1 cellular context compared by ENCODE assay signal in genomic region chr19:14496029-14496848, GRCh38.
TF ChIP-seq lines count a peak whose summit lies in the region.

Gene GIPC1 (minus strand): TSS chr19:14496127. CDS start chr19:14482976, 13,151 bp downstream.

TF ChIP-seq in WTC11, 78 proteins besides CTCF, POLR2A, EP300 and RAD21 (continued from another document):
- TF ChIP-seq PREB (CRISPR knock-in tag; IDR thresholded peaks at IDR 0.05; ENCODE audit: borderline replicate concordance) (no peak), ZBTB21 (CRISPR knock-in tag; IDR thresholded peaks at IDR 0.05; ENCODE audit: borderline replicate concordance) (no peak), NFYB (CRISPR knock-in tag; conservative IDR thresholded peaks at IDR 0.05; ENCODE audit: low read depth) (peak; percentile 92), TEAD1 (CRISPR knock-in tag; IDR thresholded peaks at IDR 0.05) (peak; percentile 89; the same call in 1 of the 2 replicates), ESRRA (CRISPR knock-in tag; IDR thresholded peaks at IDR 0.05; ENCODE audit: borderline replicate concordance) (no peak), E2F5 (CRISPR knock-in tag; IDR thresholded peaks at IDR 0.05) (peak; percentile 39; the same call in 1 of the 2 replicates), ZMAT4 (CRISPR knock-in tag; IDR thresholded peaks at IDR 0.05) (no peak), ZSCAN18 (CRISPR knock-in tag; IDR thresholded peaks at IDR 0.05) (no peak)
- TF ChIP-seq, protein P1, sequence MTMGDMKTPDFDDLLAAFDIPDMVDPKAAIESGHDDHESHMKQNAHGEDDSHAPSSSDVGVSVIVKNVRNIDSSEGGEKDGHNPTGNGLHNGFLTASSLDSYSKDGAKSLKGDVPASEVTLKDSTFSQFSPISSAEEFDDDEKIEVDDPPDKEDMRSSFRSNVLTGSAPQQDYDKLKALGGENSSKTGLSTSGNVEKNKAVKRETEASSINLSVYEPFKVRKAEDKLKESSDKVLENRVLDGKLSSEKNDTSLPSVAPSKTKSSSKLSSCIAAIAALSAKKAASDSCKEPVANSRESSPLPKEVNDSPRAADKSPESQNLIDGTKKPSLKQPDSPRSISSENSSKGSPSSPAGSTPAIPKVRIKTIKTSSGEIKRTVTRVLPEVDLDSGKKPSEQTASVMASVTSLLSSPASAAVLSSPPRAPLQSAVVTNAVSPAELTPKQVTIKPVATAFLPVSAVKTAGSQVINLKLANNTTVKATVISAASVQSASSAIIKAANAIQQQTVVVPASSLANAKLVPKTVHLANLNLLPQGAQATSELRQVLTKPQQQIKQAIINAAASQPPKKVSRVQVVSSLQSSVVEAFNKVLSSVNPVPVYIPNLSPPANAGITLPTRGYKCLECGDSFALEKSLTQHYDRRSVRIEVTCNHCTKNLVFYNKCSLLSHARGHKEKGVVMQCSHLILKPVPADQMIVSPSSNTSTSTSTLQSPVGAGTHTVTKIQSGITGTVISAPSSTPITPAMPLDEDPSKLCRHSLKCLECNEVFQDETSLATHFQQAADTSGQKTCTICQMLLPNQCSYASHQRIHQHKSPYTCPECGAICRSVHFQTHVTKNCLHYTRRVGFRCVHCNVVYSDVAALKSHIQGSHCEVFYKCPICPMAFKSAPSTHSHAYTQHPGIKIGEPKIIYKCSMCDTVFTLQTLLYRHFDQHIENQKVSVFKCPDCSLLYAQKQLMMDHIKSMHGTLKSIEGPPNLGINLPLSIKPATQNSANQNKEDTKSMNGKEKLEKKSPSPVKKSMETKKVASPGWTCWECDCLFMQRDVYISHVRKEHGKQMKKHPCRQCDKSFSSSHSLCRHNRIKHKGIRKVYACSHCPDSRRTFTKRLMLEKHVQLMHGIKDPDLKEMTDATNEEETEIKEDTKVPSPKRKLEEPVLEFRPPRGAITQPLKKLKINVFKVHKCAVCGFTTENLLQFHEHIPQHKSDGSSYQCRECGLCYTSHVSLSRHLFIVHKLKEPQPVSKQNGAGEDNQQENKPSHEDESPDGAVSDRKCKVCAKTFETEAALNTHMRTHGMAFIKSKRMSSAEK (CRISPR knock-in tag; IDR thresholded peaks at IDR 0.05; ENCODE audit: borderline replicate concordance): no peak
- TF ChIP-seq, protein P2, sequence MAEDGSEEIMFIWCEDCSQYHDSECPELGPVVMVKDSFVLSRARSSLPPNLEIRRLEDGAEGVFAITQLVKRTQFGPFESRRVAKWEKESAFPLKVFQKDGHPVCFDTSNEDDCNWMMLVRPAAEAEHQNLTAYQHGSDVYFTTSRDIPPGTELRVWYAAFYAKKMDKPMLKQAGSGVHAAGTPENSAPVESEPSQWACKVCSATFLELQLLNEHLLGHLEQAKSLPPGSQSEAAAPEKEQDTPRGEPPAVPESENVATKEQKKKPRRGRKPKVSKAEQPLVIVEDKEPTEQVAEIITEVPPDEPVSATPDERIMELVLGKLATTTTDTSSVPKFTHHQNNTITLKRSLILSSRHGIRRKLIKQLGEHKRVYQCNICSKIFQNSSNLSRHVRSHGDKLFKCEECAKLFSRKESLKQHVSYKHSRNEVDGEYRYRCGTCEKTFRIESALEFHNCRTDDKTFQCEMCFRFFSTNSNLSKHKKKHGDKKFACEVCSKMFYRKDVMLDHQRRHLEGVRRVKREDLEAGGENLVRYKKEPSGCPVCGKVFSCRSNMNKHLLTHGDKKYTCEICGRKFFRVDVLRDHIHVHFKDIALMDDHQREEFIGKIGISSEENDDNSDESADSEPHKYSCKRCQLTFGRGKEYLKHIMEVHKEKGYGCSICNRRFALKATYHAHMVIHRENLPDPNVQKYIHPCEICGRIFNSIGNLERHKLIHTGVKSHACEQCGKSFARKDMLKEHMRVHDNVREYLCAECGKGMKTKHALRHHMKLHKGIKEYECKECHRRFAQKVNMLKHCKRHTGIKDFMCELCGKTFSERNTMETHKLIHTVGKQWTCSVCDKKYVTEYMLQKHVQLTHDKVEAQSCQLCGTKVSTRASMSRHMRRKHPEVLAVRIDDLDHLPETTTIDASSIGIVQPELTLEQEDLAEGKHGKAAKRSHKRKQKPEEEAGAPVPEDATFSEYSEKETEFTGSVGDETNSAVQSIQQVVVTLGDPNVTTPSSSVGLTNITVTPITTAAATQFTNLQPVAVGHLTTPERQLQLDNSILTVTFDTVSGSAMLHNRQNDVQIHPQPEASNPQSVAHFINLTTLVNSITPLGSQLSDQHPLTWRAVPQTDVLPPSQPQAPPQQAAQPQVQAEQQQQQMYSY (CRISPR knock-in tag; IDR thresholded peaks at IDR 0.05): no peak
- TF ChIP-seq, protein P3, sequence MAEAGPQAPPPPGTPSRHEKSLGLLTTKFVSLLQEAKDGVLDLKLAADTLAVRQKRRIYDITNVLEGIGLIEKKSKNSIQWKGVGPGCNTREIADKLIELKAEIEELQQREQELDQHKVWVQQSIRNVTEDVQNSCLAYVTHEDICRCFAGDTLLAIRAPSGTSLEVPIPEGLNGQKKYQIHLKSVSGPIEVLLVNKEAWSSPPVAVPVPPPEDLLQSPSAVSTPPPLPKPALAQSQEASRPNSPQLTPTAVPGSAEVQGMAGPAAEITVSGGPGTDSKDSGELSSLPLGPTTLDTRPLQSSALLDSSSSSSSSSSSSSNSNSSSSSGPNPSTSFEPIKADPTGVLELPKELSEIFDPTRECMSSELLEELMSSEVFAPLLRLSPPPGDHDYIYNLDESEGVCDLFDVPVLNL (CRISPR knock-in tag; IDR thresholded peaks at IDR 0.05; ENCODE audit: borderline replicate concordance, low read depth): no peak
- TF ChIP-seq, protein P4, sequence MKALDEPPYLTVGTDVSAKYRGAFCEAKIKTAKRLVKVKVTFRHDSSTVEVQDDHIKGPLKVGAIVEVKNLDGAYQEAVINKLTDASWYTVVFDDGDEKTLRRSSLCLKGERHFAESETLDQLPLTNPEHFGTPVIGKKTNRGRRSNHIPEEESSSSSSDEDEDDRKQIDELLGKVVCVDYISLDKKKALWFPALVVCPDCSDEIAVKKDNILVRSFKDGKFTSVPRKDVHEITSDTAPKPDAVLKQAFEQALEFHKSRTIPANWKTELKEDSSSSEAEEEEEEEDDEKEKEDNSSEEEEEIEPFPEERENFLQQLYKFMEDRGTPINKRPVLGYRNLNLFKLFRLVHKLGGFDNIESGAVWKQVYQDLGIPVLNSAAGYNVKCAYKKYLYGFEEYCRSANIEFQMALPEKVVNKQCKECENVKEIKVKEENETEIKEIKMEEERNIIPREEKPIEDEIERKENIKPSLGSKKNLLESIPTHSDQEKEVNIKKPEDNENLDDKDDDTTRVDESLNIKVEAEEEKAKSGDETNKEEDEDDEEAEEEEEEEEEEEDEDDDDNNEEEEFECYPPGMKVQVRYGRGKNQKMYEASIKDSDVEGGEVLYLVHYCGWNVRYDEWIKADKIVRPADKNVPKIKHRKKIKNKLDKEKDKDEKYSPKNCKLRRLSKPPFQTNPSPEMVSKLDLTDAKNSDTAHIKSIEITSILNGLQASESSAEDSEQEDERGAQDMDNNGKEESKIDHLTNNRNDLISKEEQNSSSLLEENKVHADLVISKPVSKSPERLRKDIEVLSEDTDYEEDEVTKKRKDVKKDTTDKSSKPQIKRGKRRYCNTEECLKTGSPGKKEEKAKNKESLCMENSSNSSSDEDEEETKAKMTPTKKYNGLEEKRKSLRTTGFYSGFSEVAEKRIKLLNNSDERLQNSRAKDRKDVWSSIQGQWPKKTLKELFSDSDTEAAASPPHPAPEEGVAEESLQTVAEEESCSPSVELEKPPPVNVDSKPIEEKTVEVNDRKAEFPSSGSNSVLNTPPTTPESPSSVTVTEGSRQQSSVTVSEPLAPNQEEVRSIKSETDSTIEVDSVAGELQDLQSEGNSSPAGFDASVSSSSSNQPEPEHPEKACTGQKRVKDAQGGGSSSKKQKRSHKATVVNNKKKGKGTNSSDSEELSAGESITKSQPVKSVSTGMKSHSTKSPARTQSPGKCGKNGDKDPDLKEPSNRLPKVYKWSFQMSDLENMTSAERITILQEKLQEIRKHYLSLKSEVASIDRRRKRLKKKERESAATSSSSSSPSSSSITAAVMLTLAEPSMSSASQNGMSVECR (CRISPR knock-in tag; IDR thresholded peaks at IDR 0.05; ENCODE audit: borderline replicate concordance): 0 out of 2 replicates have a peak, but pooled peaks have one; percentile 55
